Comparison of ENCODE assay signal across 1 cellular context in the genomic region with DNA sequence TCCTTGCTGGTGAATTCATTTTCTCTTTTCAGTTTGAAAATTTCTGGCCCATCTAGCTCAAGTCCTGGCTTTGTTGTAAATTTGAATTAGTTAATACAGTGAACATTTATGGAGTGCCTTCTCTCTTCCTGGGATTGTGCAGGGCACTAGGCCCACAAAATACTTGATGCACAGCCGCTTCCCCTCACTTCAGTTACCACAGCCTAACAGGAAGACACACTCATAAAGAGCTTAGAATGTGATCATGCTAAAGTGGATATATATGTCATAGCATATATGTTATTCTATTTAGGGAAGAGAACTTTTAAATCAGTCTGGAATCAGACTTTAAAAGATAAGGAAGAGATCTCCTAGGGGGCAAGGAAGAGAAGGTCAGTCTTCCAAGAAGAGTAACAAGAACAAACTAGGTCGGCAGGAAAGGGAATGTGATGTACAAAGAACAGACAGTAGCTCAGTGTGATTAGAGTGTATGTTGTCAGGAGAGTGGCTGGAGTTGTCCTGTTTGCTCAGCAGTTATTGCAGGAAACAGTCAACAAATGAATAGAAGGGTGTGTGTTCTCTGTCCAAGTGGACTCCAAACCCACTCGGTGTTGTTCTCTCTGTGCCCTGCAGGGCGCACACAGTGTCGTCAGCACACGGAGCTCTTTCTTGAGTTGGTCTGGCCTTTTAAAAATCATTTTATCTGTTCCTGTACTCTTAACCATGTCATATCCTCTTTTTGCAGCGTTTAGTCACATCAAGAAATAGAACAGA.
TF ChIP-seq lines count a peak whose summit lies in the region.

No MANE protein-coding gene starts in this region.

TF ChIP-seq in HepG2, 621 proteins besides CTCF, POLR2A, EP300 and RAD21 (continued from another document and continues in another):
- TF ChIP-seq ZSCAN5A (CRISPR knock-in tag; IDR thresholded peaks at IDR 0.05; ENCODE audit: borderline replicate concordance): 0 out of 2 replicates have a peak, but pooled peaks have one; percentile 20
- TF ChIP-seq, protein P1, sequence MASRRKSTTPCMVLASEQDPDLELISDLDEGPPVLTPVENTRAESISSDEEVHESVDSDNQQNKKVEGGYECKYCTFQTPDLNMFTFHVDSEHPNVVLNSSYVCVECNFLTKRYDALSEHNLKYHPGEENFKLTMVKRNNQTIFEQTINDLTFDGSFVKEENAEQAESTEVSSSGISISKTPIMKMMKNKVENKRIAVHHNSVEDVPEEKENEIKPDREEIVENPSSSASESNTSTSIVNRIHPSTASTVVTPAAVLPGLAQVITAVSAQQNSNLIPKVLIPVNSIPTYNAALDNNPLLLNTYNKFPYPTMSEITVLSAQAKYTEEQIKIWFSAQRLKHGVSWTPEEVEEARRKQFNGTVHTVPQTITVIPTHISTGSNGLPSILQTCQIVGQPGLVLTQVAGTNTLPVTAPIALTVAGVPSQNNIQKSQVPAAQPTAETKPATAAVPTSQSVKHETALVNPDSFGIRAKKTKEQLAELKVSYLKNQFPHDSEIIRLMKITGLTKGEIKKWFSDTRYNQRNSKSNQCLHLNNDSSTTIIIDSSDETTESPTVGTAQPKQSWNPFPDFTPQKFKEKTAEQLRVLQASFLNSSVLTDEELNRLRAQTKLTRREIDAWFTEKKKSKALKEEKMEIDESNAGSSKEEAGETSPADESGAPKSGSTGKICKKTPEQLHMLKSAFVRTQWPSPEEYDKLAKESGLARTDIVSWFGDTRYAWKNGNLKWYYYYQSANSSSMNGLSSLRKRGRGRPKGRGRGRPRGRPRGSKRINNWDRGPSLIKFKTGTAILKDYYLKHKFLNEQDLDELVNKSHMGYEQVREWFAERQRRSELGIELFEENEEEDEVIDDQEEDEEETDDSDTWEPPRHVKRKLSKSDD (CRISPR knock-in tag; IDR thresholded peaks at IDR 0.05; ENCODE audit: low read depth): no peak
- peak; percentile 91 for TF ChIP-seq IRF2 (CRISPR knock-in tag; IDR thresholded peaks at IDR 0.05)
- peak; percentile 27; the same call in 1 of the 2 replicates for TF ChIP-seq SMYD3 (CRISPR knock-in tag; IDR thresholded peaks at IDR 0.05)
- peak; percentile 87 for TF ChIP-seq MAFF (IDR thresholded peaks at IDR 0.05; ENCODE audit: low read depth, low read length)
- no peak for TF ChIP-seq HIC2 (CRISPR knock-in tag; IDR thresholded peaks at IDR 0.05; ENCODE audit: low read depth)
- peak; percentile 81; the same call in 1 of the 2 replicates for TF ChIP-seq MIXL1 (CRISPR knock-in tag; IDR thresholded peaks at IDR 0.05)
- peak; percentile 78; the same call in 1 of the 2 replicates for TF ChIP-seq FOXJ3 (CRISPR knock-in tag; IDR thresholded peaks at IDR 0.05; ENCODE audit: borderline replicate concordance)
- TF ChIP-seq, protein P2, sequence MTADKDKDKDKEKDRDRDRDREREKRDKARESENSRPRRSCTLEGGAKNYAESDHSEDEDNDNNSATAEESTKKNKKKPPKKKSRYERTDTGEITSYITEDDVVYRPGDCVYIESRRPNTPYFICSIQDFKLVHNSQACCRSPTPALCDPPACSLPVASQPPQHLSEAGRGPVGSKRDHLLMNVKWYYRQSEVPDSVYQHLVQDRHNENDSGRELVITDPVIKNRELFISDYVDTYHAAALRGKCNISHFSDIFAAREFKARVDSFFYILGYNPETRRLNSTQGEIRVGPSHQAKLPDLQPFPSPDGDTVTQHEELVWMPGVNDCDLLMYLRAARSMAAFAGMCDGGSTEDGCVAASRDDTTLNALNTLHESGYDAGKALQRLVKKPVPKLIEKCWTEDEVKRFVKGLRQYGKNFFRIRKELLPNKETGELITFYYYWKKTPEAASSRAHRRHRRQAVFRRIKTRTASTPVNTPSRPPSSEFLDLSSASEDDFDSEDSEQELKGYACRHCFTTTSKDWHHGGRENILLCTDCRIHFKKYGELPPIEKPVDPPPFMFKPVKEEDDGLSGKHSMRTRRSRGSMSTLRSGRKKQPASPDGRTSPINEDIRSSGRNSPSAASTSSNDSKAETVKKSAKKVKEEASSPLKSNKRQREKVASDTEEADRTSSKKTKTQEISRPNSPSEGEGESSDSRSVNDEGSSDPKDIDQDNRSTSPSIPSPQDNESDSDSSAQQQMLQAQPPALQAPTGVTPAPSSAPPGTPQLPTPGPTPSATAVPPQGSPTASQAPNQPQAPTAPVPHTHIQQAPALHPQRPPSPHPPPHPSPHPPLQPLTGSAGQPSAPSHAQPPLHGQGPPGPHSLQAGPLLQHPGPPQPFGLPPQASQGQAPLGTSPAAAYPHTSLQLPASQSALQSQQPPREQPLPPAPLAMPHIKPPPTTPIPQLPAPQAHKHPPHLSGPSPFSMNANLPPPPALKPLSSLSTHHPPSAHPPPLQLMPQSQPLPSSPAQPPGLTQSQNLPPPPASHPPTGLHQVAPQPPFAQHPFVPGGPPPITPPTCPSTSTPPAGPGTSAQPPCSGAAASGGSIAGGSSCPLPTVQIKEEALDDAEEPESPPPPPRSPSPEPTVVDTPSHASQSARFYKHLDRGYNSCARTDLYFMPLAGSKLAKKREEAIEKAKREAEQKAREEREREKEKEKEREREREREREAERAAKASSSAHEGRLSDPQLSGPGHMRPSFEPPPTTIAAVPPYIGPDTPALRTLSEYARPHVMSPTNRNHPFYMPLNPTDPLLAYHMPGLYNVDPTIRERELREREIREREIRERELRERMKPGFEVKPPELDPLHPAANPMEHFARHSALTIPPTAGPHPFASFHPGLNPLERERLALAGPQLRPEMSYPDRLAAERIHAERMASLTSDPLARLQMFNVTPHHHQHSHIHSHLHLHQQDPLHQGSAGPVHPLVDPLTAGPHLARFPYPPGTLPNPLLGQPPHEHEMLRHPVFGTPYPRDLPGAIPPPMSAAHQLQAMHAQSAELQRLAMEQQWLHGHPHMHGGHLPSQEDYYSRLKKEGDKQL (CRISPR knock-in tag; IDR thresholded peaks at IDR 0.05; ENCODE audit: low read depth): peak; percentile 48
- no peak for TF ChIP-seq ZC3H13 (CRISPR knock-in tag; IDR thresholded peaks at IDR 0.05)
- TF ChIP-seq, protein P3, sequence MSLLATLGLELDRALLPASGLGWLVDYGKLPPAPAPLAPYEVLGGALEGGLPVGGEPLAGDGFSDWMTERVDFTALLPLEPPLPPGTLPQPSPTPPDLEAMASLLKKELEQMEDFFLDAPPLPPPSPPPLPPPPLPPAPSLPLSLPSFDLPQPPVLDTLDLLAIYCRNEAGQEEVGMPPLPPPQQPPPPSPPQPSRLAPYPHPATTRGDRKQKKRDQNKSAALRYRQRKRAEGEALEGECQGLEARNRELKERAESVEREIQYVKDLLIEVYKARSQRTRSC (CRISPR knock-in tag; IDR thresholded peaks at IDR 0.05; ENCODE audit: low read depth): no peak
- TF ChIP-seq DPF2 (CRISPR knock-in tag; IDR thresholded peaks at IDR 0.05; ENCODE audit: borderline replicate concordance, low read depth): peak; percentile 84
- TF ChIP-seq ARID4A (CRISPR knock-in tag; IDR thresholded peaks at IDR 0.05; ENCODE audit: borderline replicate concordance): peak; percentile 31; the same call in 1 of the 2 replicates
- peak; percentile 53; the same call in 1 of the 2 replicates for TF ChIP-seq ZMYM3 (CRISPR knock-in tag; IDR thresholded peaks at IDR 0.05)
- TF ChIP-seq, protein P4, sequence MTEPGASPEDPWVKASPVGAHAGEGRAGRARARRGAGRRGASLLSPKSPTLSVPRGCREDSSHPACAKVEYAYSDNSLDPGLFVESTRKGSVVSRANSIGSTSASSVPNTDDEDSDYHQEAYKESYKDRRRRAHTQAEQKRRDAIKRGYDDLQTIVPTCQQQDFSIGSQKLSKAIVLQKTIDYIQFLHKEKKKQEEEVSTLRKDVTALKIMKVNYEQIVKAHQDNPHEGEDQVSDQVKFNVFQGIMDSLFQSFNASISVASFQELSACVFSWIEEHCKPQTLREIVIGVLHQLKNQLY (CRISPR knock-in tag; IDR thresholded peaks at IDR 0.05): peak; percentile 41; the same call in 1 of the 2 replicates
- peak; percentile 62; the same call in 1 of the 2 replicates for TF ChIP-seq ESRRA (CRISPR knock-in tag; IDR thresholded peaks at IDR 0.05; ENCODE audit: low read depth)
- TF ChIP-seq PHF5A (CRISPR knock-in tag; IDR thresholded peaks at IDR 0.05; ENCODE audit: low read depth, unreplicated experiment): peak; percentile 36
- TF ChIP-seq SPEN (CRISPR knock-in tag; IDR thresholded peaks at IDR 0.05; ENCODE audit: low read depth): 0 out of 2 replicates have a peak, but pooled peaks have one; percentile 40
- no peak for TF ChIP-seq ZNF713 (CRISPR knock-in tag; IDR thresholded peaks at IDR 0.05)
- no peak for TF ChIP-seq ARID2 (CRISPR knock-in tag; IDR thresholded peaks at IDR 0.05; ENCODE audit: borderline replicate concordance)
- peak; percentile 56; the same call in 1 of the 2 replicates for TF ChIP-seq REPIN1 (CRISPR knock-in tag; IDR thresholded peaks at IDR 0.05; ENCODE audit: borderline replicate concordance, low read depth)
- no peak for TF ChIP-seq AGO1 (IDR thresholded peaks at IDR 0.05; ENCODE audit: low read depth, low read length, poor library complexity, severe bottlenecking)
- peak; percentile 43; the same call in 1 of the 2 replicates for TF ChIP-seq ATF2 (CRISPR knock-in tag; IDR thresholded peaks at IDR 0.05)
- TF ChIP-seq TGIF2 (CRISPR knock-in tag; IDR thresholded peaks at IDR 0.05): 0 out of 2 replicates have a peak, but pooled peaks have one; percentile 41
- TF ChIP-seq HHEX (CRISPR knock-in tag; IDR thresholded peaks at IDR 0.05): peak; percentile 49; the same call in 1 of the 2 replicates
- TF ChIP-seq, protein P5, sequence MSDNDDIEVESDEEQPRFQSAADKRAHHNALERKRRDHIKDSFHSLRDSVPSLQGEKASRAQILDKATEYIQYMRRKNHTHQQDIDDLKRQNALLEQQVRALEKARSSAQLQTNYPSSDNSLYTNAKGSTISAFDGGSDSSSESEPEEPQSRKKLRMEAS (IDR thresholded peaks at IDR 0.05): no peak
- peak; percentile 24 for TF ChIP-seq RBM22 (optimal IDR thresholded peaks at IDR 0.05; ENCODE audit: low read length)
- 0 out of 2 replicates have a peak, but pooled peaks have one; percentile 34 for TF ChIP-seq ZNF605 (CRISPR knock-in tag; IDR thresholded peaks at IDR 0.05)
- peak; percentile 50; the same call in 1 of the 2 replicates for TF ChIP-seq HDAC1 (CRISPR knock-in tag; IDR thresholded peaks at IDR 0.05)
- TF ChIP-seq HOXA3 (CRISPR knock-in tag; IDR thresholded peaks at IDR 0.05): peak; percentile 61; the same call in 1 of the 2 replicates
- no peak for TF ChIP-seq ZSCAN22 (CRISPR knock-in tag; IDR thresholded peaks at IDR 0.05)
- TF ChIP-seq HNF4A (CRISPR knock-in tag; IDR thresholded peaks at IDR 0.05): peak; percentile 75
- no peak for TF ChIP-seq FOXC1 (CRISPR knock-in tag; IDR thresholded peaks at IDR 0.05; ENCODE audit: borderline replicate concordance)
